Comparison of ENCODE assay signal across 17 cellular contexts in genomic region chr11:23680488-23681230, GRCh38.
"Had no signal": no experiment of that assay in that cellular context is flagged by ENCODE, and none has a peak within 500 bp of the region (broad histone marks: within the 10 kb centered on the region; RNA-seq: fewer than 3 reads in every experiment).

No MANE protein-coding gene starts in this region.

- H3K27me3 Mint-ChIP-seq: activated naive CD8-positive, alpha-beta T cell treated with anti-CD3 and anti-CD28 coated beads, Interleukin-2, amount 10 ng/mL, durations not matched to agents 7 days and 5 days; effector memory CD8-positive, alpha-beta T cell; naive B cell had no signal

- DNase-seq: activated CD4-positive, alpha-beta T cell treated with anti-CD3 and anti-CD28 coated beads, Interleukin-2, amount 50 U/mL, for 1 hour; activated CD8-positive, alpha-beta memory T cell treated with anti-CD3 and anti-CD28 coated beads for 24 hours; activated naive CD8-positive, alpha-beta T cell treated with anti-CD3 and anti-CD28 coated beads, Interleukin-2, amount 10 ng/mL, durations not matched to agents 7 days and 5 days; anterior cingulate cortex; brain microvascular endothelial cell; dermis blood vessel endothelial cell; effector memory CD8-positive, alpha-beta T cell; foreskin melanocyte; naive B cell; stimulated activated CD4-positive, alpha-beta T cell treated with anti-CD3 and anti-CD28 coated beads, Interleukin-12 subunit alpha, Interleukin-12 subunit beta, amount 100 ng/mL, for 4 hours; stimulated activated CD4-positive, alpha-beta T cell treated with anti-CD3 and anti-CD28 coated beads, Interleukin-2, amount 100 ng/mL, for 24 hours had no signal

- H2AFZ ChIP-seq: neural progenitor cell had no signal

- H3K4me1 ChIP-seq: tibial nerve had no signal

- H3K27me3 ChIP-seq: brain microvascular endothelial cell, neural progenitor cell, ovary, tibial nerve had no signal

- H3K27ac Mint-ChIP-seq: activated naive CD8-positive, alpha-beta T cell treated with anti-CD3 and anti-CD28 coated beads, Interleukin-2, amount 10 ng/mL, durations not matched to agents 7 days and 5 days; effector memory CD8-positive, alpha-beta T cell; neural progenitor cell; stimulated activated effector memory CD8-positive, alpha-beta T cell treated with anti-CD3 and anti-CD28 coated beads, Interleukin-12 subunit alpha, Interleukin-12 subunit beta, amount 100 ng/mL, for 72 hours; T-helper 2 cell treated with Interferon-gamma antibody and Interleukin-4, amounts not matched to agents 5 μg/mL and 100 μg/mL, for 36 hours had no signal

- H3K4me3 Mint-ChIP-seq: activated naive CD8-positive, alpha-beta T cell treated with anti-CD3 and anti-CD28 coated beads, Interleukin-2, amount 10 ng/mL, durations not matched to agents 7 days and 5 days; effector memory CD8-positive, alpha-beta T cell; neural progenitor cell; stimulated activated effector memory CD8-positive, alpha-beta T cell treated with anti-CD3 and anti-CD28 coated beads, Interleukin-12 subunit alpha, Interleukin-12 subunit beta, amount 100 ng/mL, for 72 hours; T-helper 2 cell treated with Interferon-gamma antibody and Interleukin-4, amounts not matched to agents 5 μg/mL and 100 μg/mL, for 36 hours had no signal

- H3K9me3 ChIP-seq: ovary, tibial nerve had no signal

- H3K9ac ChIP-seq: neural progenitor cell had no signal

- H3K36me3 ChIP-seq: brain microvascular endothelial cell, neural progenitor cell, ovary, tibial nerve had no signal

- H3K4me2 ChIP-seq: neural progenitor cell had no signal

- H3K4me3 ChIP-seq: neural progenitor cell, ovary, tibial nerve had no signal

- H3K4me1 Mint-ChIP-seq: activated naive CD8-positive, alpha-beta T cell treated with anti-CD3 and anti-CD28 coated beads, Interleukin-2, amount 10 ng/mL, durations not matched to agents 7 days and 5 days; naive B cell; stimulated activated effector memory CD8-positive, alpha-beta T cell treated with anti-CD3 and anti-CD28 coated beads, Interleukin-12 subunit alpha, Interleukin-12 subunit beta, amount 100 ng/mL, for 72 hours had no signal

- H3K9me3 Mint-ChIP-seq: activated naive CD8-positive, alpha-beta T cell treated with anti-CD3 and anti-CD28 coated beads, Interleukin-2, amount 10 ng/mL, durations not matched to agents 7 days and 5 days; naive B cell; neural progenitor cell; T-helper 2 cell treated with Interferon-gamma antibody and Interleukin-4, amounts not matched to agents 5 μg/mL and 100 μg/mL, for 36 hours had no signal

- H3K36me3 Mint-ChIP-seq: activated naive CD8-positive, alpha-beta T cell treated with anti-CD3 and anti-CD28 coated beads, Interleukin-2, amount 10 ng/mL, durations not matched to agents 7 days and 5 days; naive B cell; neural progenitor cell; stimulated activated effector memory CD8-positive, alpha-beta T cell treated with anti-CD3 and anti-CD28 coated beads, Interleukin-12 subunit alpha, Interleukin-12 subunit beta, amount 100 ng/mL, for 72 hours had no signal

- ATAC-seq: activated CD4-positive, CD25-positive, alpha-beta regulatory T cell treated with anti-CD3 and anti-CD28 coated beads, Interleukin-2, amount 50 U/mL, for 24 hours; effector memory CD8-positive, alpha-beta T cell; stimulated activated effector memory CD8-positive, alpha-beta T cell treated with anti-CD3 and anti-CD28 coated beads, Interleukin-12 subunit alpha, Interleukin-12 subunit beta, amount 100 ng/mL, for 72 hours had no signal

- H3K27ac ChIP-seq: brain microvascular endothelial cell, neural progenitor cell, ovary, tibial nerve had no signal
